ENCODE assay signal across 8 cellular contexts in the genomic region with DNA sequence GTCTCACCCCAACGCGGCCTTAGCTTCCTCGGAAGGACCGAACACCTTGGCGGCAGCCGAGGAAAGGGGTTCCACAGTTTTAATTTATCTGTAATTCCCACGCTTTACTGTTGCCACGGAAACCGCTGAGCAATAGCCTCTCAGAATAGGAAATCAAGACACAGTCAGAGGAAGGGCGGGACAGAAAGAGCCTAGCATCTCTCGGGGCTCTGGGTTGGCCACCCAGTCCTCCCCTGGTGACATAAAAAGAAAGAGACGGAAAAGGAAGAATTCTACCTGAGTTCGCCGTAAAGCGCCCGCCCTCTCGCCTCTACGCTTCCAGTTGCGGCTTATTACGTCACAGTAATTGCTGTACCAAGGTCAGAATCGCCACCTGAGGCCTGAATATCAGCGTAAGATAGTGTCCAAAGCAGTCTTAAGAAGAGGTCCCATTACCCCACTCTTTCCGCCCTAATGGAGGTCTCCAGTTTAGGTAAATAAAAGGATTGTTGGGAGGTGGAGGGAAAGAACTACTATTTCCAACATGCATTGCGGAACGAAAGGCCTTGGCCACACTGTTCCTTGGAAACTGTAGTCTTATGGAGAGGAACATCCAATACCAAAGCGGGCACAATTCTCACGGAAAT.
DNase-seq lines count a peak whose midpoint lies in the region; ATAC-seq lines count a peak whose summit lies in the region.

No MANE protein-coding gene starts in this region.

- DNase-seq in AG08396 (ENCODE audit: low spot score) (peak; percentile 94), NCI-H345 treated with DMSO at 0.1 percent for 48 hours (lab: John Stamatoyannopoulos, UW; ENCODE audit: unreplicated experiment) (peak; percentile 95), cerebellar nuclear complex (lab: John Stamatoyannopoulos, UW) (peak; percentile 84 to 88), islet precursor cell (peak; percentile 98)
- DNase-seq in activated CD4-positive, CD25-positive, alpha-beta regulatory T cell treated with anti-CD3 and anti-CD28 coated beads, Interleukin-2, amount 50 U/mL, for 16 hours (ENCODE audit: low read depth, low spot score), result peak; percentile 80
- DNase-seq in stimulated activated CD4-positive, alpha-beta T cell treated with anti-CD3 and anti-CD28 coated beads, Interleukin-12 subunit alpha, Interleukin-12 subunit beta, amount 100 ng/mL, for 48 hours (ENCODE audit: low read depth in 2 of 3, low spot score in 1 of 3), result peak; percentile 80 to 84 (median 82)

- ATAC-seq in GM19025 (IDR thresholded peaks at IDR 0.05; ENCODE audit: low read depth, unreplicated experiment) (peak; percentile 59), HG03342 (IDR thresholded peaks at IDR 0.05; ENCODE audit: unreplicated experiment) (peak; percentile 69)

Comparison
In these comparisons a context has a peak if more than half of its experiments do, and no peak if none do; other contexts are left out.
1. Peak in every context shown above with its lines: DNase-seq and ATAC-seq.